ENCODE assay signal across 8 cellular contexts in the genomic region with DNA sequence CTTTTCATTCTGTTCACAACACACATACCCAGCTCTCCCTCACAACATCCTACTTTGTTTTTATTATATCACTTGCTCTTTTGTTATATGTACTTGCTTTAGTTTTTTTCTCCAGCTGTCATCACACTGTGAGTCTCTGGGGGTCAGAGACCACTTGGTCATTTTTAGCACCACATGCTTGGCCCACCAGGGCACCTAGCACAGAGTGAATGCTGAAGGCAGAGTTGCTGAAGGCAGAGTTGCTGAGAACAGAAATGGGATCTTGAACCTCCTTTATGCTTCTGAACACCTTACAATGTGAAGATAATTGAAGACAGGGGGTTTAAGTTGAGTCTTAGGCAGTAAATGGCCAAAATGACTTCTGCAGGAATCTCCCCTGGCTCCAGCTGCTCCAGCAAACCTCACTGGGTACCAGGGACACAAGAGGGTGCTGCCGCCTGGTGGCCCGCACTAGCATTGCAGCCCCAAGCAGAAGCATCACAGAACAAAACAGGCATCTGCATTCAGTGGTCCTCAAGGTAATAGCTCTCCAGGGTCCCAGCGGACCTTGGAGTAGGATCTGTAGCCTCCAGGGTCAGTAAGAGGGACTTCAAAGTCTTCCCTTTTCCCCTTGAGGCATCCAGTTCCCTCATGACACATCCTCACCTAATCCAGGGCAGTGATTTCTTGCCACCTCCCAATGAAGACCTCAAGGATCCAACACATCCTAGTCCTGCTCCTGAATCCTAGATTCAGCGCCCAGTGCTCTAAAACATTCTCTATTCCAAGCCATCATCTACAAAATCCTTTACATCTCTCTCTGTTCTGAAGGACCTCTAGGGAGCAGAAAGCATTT.
DNase-seq lines count a peak whose midpoint lies in the region; TF ChIP-seq lines count a peak whose summit lies in the region.

No MANE protein-coding gene starts in this region.

- intact Hi-C loops in activated naive CD4-positive, alpha-beta T cell treated with anti-CD3 and anti-CD28 coated beads for 36 hours (cut with micrococcal nuclease) = no loop called here
- intact Hi-C loops in dorsolateral prefrontal cortex (cut with DNase I) (no loop called here), testis (cut with DNase I; ENCODE audit: low total_unique reads) (no loop called here)

- H3K36me3 Mint-ChIP-seq in activated naive CD4-positive, alpha-beta T cell treated with anti-CD3 and anti-CD28 coated beads for 36 hours (ENCODE audit: low read depth) = no peaks in the 10 kb centered on the region
- no peaks in the 10 kb centered on the region for H3K36me3 Mint-ChIP-seq in T-helper 2 cell treated with Interferon-gamma antibody and Interleukin-4, amounts not matched to agents 5 μg/mL and 100 μg/mL, for 36 hours (ENCODE audit: low read depth)

- H3K4me3 Mint-ChIP-seq in activated naive CD4-positive, alpha-beta T cell treated with anti-CD3 and anti-CD28 coated beads for 36 hours = no peak overlapping the region
- H3K4me3 Mint-ChIP-seq in T-helper 2 cell treated with Interferon-gamma antibody and Interleukin-4, amounts not matched to agents 5 μg/mL and 100 μg/mL, for 36 hours = no peak overlapping the region

- peaks cover 13% of the 10 kb centered on the region for H3K9me3 Mint-ChIP-seq in activated naive CD4-positive, alpha-beta T cell treated with anti-CD3 and anti-CD28 coated beads for 36 hours
- peaks cover 45% of the 10 kb centered on the region for H3K9me3 Mint-ChIP-seq in T-helper 2 cell treated with Interferon-gamma antibody and Interleukin-4, amounts not matched to agents 5 μg/mL and 100 μg/mL, for 36 hours

- H3K27ac ChIP-seq in dorsolateral prefrontal cortex (no peak overlapping the region), testis (no peak overlapping the region)

- WGBS in testis, 2 donors = 19 to 31% methylated on average over 4 of the region's 4 CpGs

- H3K27me3 Mint-ChIP-seq in activated naive CD4-positive, alpha-beta T cell treated with anti-CD3 and anti-CD28 coated beads for 36 hours (ENCODE audit: low read depth) = no peaks in the 10 kb centered on the region
- H3K27me3 Mint-ChIP-seq in T-helper 2 cell treated with Interferon-gamma antibody and Interleukin-4, amounts not matched to agents 5 μg/mL and 100 μg/mL, for 36 hours (ENCODE audit: low read depth) = no peaks in the 10 kb centered on the region

- H3K4me1 Mint-ChIP-seq in activated naive CD4-positive, alpha-beta T cell treated with anti-CD3 and anti-CD28 coated beads for 36 hours (ENCODE audit: low read depth) = no peaks in the 10 kb centered on the region
- no peaks in the 10 kb centered on the region for H3K4me1 Mint-ChIP-seq in T-helper 2 cell treated with Interferon-gamma antibody and Interleukin-4, amounts not matched to agents 5 μg/mL and 100 μg/mL, for 36 hours (ENCODE audit: low read depth)

- H3K36me3 ChIP-seq in MG63 (no peaks in the 10 kb centered on the region), testis (ENCODE audit: low read depth, missing control alignments) (no peaks in the 10 kb centered on the region)

- TF ChIP-seq CTCF in dorsolateral prefrontal cortex (IDR thresholded peaks at IDR 0.05 in 54 of 56, conservative IDR thresholded peaks at IDR 0.05 in 2 of 56; ENCODE audit: low read depth in 1 of 56, partially characterized antibody in 56 of 56) (peak in 54 of 56 donors; percentile 25 to 79 (median 53)), testis (IDR thresholded peaks at IDR 0.05) (peak; percentile 19 to 85 (median 38))

- CTCF ChIA-PET in activated naive CD4-positive, alpha-beta T cell treated with anti-CD3 and anti-CD28 coated beads for 36 hours (lab: Charles Lee) = interaction anchor here (0.6 to 1.3 kb wide), 3 partner anchors 23 to 35 kb away, joined by 3 read pairs; no protein-coding TSS in a partner anchor

- peak; percentile 25 for DNase-seq in activated naive CD4-positive, alpha-beta T cell treated with anti-CD3 and anti-CD28 coated beads for 36 hours
- DNase-seq in activated naive CD4-positive, alpha-beta T cell treated with Interleukin-2 at 50 U/mL for 16 hours = no peak
- DNase-seq in MG63 (peak; percentile 20), dorsolateral prefrontal cortex (no peak), testis (peak; percentile 77), T1000 (lab: John Stamatoyannopoulos, UW) (no peak)
- no peak for DNase-seq in T-helper 2 cell treated with Interferon-gamma antibody and Interleukin-4, amounts not matched to agents 5 μg/mL and 100 μg/mL, for 36 hours (ENCODE audit: low spot score)
- DNase-seq in NK-92 treated with Interleukin-12 subunit alpha and Interleukin-12 subunit beta, amount 100 ng/mL, for 24 hours (lab: John Stamatoyannopoulos, UW) = no peak

- H3K27me3 ChIP-seq in MG63 (no peaks in the 10 kb centered on the region), dorsolateral prefrontal cortex (peaks cover 0 to 36% (median 7%) of the 10 kb centered on the region in 45 donors), testis (no peaks in the 10 kb centered on the region)

- H3K9me3 ChIP-seq in MG63 (no peaks in the 10 kb centered on the region), testis (no peaks in the 10 kb centered on the region)

- H3K4me1 ChIP-seq in testis = no peaks in the 10 kb centered on the region

- no peak overlapping the region for H3K27ac Mint-ChIP-seq in activated naive CD4-positive, alpha-beta T cell treated with anti-CD3 and anti-CD28 coated beads for 36 hours
- no peak overlapping the region for H3K27ac Mint-ChIP-seq in T-helper 2 cell treated with Interferon-gamma antibody and Interleukin-4, amounts not matched to agents 5 μg/mL and 100 μg/mL, for 36 hours

- TF ChIP-seq POLR2A in testis (IDR thresholded peaks at IDR 0.05) = no peak

- H3K4me3 ChIP-seq in MG63 (no peak overlapping the region), dorsolateral prefrontal cortex (no peak overlapping the region), testis (no peak overlapping the region)

Comparison
In these comparisons a context has a peak if more than half of its experiments do, and no peak if none do; other contexts are left out.
1. DNase-seq: peak in activated naive CD4-positive, alpha-beta T cell treated with anti-CD3 and anti-CD28 coated beads for 36 hours (single experiment), MG63 (single experiment) and testis (single experiment); none in activated naive CD4-positive, alpha-beta T cell treated with Interleukin-2 at 50 U/mL for 16 hours (single experiment), dorsolateral prefrontal cortex (0 of 10), T-helper 2 cell treated with Interferon-gamma antibody and Interleukin-4, amounts not matched to agents 5 μg/mL and 100 μg/mL, for 36 hours (single experiment), T1000 (single experiment) and NK-92 treated with Interleukin-12 subunit alpha and Interleukin-12 subunit beta, amount 100 ng/mL, for 24 hours (single experiment).